ENCODE assay signal across 20 cellular contexts in genomic region chr7:50615519-50615845, GRCh38. TPM values are rescaled to one million over a fixed set of nuclear protein-coding genes. Genes with fewer than 3 reads are reported as not detected.
DNase-seq lines count a peak whose midpoint lies in the region; ATAC-seq and TF ChIP-seq lines count a peak whose summit lies in the region.
"Had no signal": no experiment of that assay in that cellular context is flagged by ENCODE, and none has a peak within 500 bp of the region (broad histone marks: within the 10 kb centered on the region; RNA-seq: fewer than 3 reads in every experiment).

No MANE protein-coding gene starts in this region.

- peaks cover 26% of the 10 kb centered on the region for H3K4me1 Mint-ChIP-seq in Caco-2 (ENCODE audit: low read depth, unreplicated experiment)
- peaks cover 6% of the 10 kb centered on the region for H3K4me1 Mint-ChIP-seq in chondrocyte (ENCODE audit: low read depth)
- H3K4me1 Mint-ChIP-seq in neural progenitor cell = no peaks in the 10 kb centered on the region

- H3K27ac ChIP-seq in neural progenitor cell = no peak overlapping the region
- H3K27ac ChIP-seq: KMS-11 had no signal

- H3K4me1 ChIP-seq in Caco-2 (peaks cover 9% of the 10 kb centered on the region), neural progenitor cell (no peaks in the 10 kb centered on the region)

- H3K27ac Mint-ChIP-seq in Caco-2 (ENCODE audit: unreplicated experiment) (peak overlapping the region; percentile 39), chondrocyte (ENCODE audit: unreplicated experiment) (peak overlapping the region; percentile 36), neural progenitor cell (peak overlapping the region; percentile 78)
- no peak overlapping the region for H3K27ac Mint-ChIP-seq in activated naive CD4-positive, alpha-beta T cell treated with anti-CD3 and anti-CD28 coated beads, Interleukin-2, amount 50 U/mL, for 72 hours
- H3K27ac Mint-ChIP-seq: CD8-positive, alpha-beta T cell had no signal

- ATAC-seq in left lobe of liver (peak; percentile 55), left cardiac atrium (no peak)
- no peak for ATAC-seq in activated naive CD4-positive, alpha-beta T cell treated with anti-CD3 and anti-CD28 coated beads, Interleukin-2, amount 50 U/mL, for 72 hours
- ATAC-seq: CD8-positive, alpha-beta T cell had no signal

- POLR2A ChIA-PET in Caco-2 (lab: Charles Lee) = no interaction called here

- H3K27me3 Mint-ChIP-seq in Caco-2 (ENCODE audit: insufficient read depth, unreplicated experiment) (no peaks in the 10 kb centered on the region), chondrocyte (ENCODE audit: low read depth) (no peaks in the 10 kb centered on the region), neural progenitor cell (ENCODE audit: insufficient read depth, low read depth) (no peaks in the 10 kb centered on the region)

- H3K36me3 Mint-ChIP-seq in Caco-2 (ENCODE audit: insufficient read depth, unreplicated experiment) (peaks cover 41% of the 10 kb centered on the region), chondrocyte (ENCODE audit: low read depth) (peaks cover 44% of the 10 kb centered on the region), neural progenitor cell (peaks cover 16% of the 10 kb centered on the region)
- no peaks in the 10 kb centered on the region for H3K36me3 Mint-ChIP-seq in activated naive CD4-positive, alpha-beta T cell treated with anti-CD3 and anti-CD28 coated beads, Interleukin-2, amount 50 U/mL, for 72 hours
- H3K36me3 Mint-ChIP-seq: CD8-positive, alpha-beta T cell had no signal

- H3K27me3 ChIP-seq in Caco-2 (replicated peaks; ENCODE audit: control insufficient read depth, insufficient read depth, low read length) (no peaks in the 10 kb centered on the region), neural progenitor cell (no peaks in the 10 kb centered on the region)

- BruUV-seq in Caco-2 (replicated peaks; lab: Mats Ljungman, UMichigan) = no TSS peak

- CTCF ChIA-PET in Caco-2 (lab: Charles Lee) = interaction anchor here (0.5 to 1.5 kb wide), 5 partner anchors 18 to 545 kb away, joined by 3 to 7 read pairs (median 4); no protein-coding TSS in a partner anchor

- H4K20me1 ChIP-seq in neural progenitor cell (ENCODE audit: low read depth) = no peaks in the 10 kb centered on the region

- H3K4me2 ChIP-seq in neural progenitor cell = no peak overlapping the region
- H3K4me2 ChIP-seq: KMS-11 had no signal

- intact Hi-C loops in Caco-2 (cut with micrococcal nuclease; ENCODE audit: unreplicated experiment) (loop anchor here (1.0 to 2.0 kb wide), 3 partner anchors 17 to 523 kb away; no protein-coding TSS in a partner anchor), left cardiac atrium (cut with DNase I) (loop anchor here (2.0 to 10.0 kb wide), 4 partner anchors 62 to 539 kb away; no protein-coding TSS in a partner anchor)

- H2AFZ ChIP-seq in neural progenitor cell (replicated peaks) = no peak overlapping the region

- no peaks in the 10 kb centered on the region for H3K79me2 ChIP-seq in neural progenitor cell (ENCODE audit: low read depth)

- H3F3A ChIP-seq in neural progenitor cell (ENCODE audit: low read depth) = no peaks in the 10 kb centered on the region

- no peak overlapping the region for H3K4me3 Mint-ChIP-seq in Caco-2 (ENCODE audit: unreplicated experiment)
- no peak overlapping the region for H3K4me3 Mint-ChIP-seq in chondrocyte (ENCODE audit: unreplicated experiment)
- no peak overlapping the region for H3K4me3 Mint-ChIP-seq in neural progenitor cell
- H3K4me3 Mint-ChIP-seq: CD8-positive, alpha-beta T cell had no signal

- no peaks in the 10 kb centered on the region for H3K9me3 Mint-ChIP-seq in Caco-2 (ENCODE audit: unreplicated experiment)
- H3K9me3 Mint-ChIP-seq in chondrocyte (ENCODE audit: low read depth) = no peaks in the 10 kb centered on the region
- H3K9me3 Mint-ChIP-seq in neural progenitor cell = no peaks in the 10 kb centered on the region
- H3K9me3 Mint-ChIP-seq in activated naive CD4-positive, alpha-beta T cell treated with anti-CD3 and anti-CD28 coated beads, Interleukin-2, amount 50 U/mL, for 72 hours = no peaks in the 10 kb centered on the region
- H3K9me3 Mint-ChIP-seq: CD8-positive, alpha-beta T cell had no signal

- H3K4me3 ChIP-seq in Caco-2 (ENCODE audit: low read depth, low read length) (no peak overlapping the region), neural progenitor cell (no peak overlapping the region)

- H3K9ac ChIP-seq in neural progenitor cell = no peak overlapping the region
- H3K9ac ChIP-seq: KMS-11 had no signal

- no peak for DNase-seq in Caco-2
- DNase-seq in chondrocyte (ENCODE audit: low spot score) = no peak
- DNase-seq in left lobe of liver (ENCODE audit: low spot score) = no peak
- DNase-seq in neural progenitor cell (ENCODE audit: low spot score) = no peak
- no peak for DNase-seq in superior temporal gyrus (ENCODE audit: extremely low spot score)
- DNase-seq in NCI-H187 treated with DMSO at 0.1 percent for 48 hours (lab: John Stamatoyannopoulos, UW) = no peak
- no peak for DNase-seq in activated naive CD4-positive, alpha-beta T cell treated with anti-CD3 and anti-CD28 coated beads, Interleukin-2, amount 50 U/mL, for 72 hours (ENCODE audit: low spot score in 2 of 2)
- DNase-seq in left cardiac atrium = no peak
- DNase-seq: 8988T; C1 segment of cervical spinal cord; CD8-positive, alpha-beta T cell; GDM1; GOT3; NCI-H1105; NCI-H2081; NCI-H2171 treated with DMSO at 0.1 percent for 48 hours; NCI-H524 treated with DMSO at 0.1 percent for 48 hours; NCI-H82 had no signal

- TF ChIP-seq CTCF in Caco-2 (IDR thresholded peaks at IDR 0.05; ENCODE audit: insufficient read depth in 1 of 2, low read depth in 1 of 2, low read length in 1 of 2, severe bottlenecking in 1 of 2, unreplicated experiment in 1 of 2) (no peak), chondrocyte (IDR thresholded peaks at IDR 0.05) (no peak), neural progenitor cell (IDR thresholded peaks at IDR 0.05) (no peak)

- H3K9me3 ChIP-seq in Caco-2 = no peaks in the 10 kb centered on the region
- H3K9me3 ChIP-seq in neural progenitor cell (ENCODE audit: low read depth) = no peaks in the 10 kb centered on the region

- peaks cover 3% of the 10 kb centered on the region; the same call in 1 of the 2 replicates for H3K36me3 ChIP-seq in Caco-2 (ENCODE audit: control insufficient read depth, insufficient read depth, low read length)
- no peaks in the 10 kb centered on the region for H3K36me3 ChIP-seq in neural progenitor cell

RNA-seq across cellular contexts. Expression of gene DDC, which starts 50.3 kb away (rescaled TPM):
- total RNA-seq in Caco-2 (2022) = 75.9 and 87.0 TPM in 2 replicates
- not detected in 3 replicates for total RNA-seq in chondrocyte
- 48.6 TPM for total RNA-seq in left lobe of liver
- total RNA-seq in neural progenitor cell (ENCODE audit: low replicate concordance) = not detected in 2 replicates
- under 1 TPM in 1 of 2 donors, not detected in 1; 0.43 TPM for total RNA-seq in activated naive CD4-positive, alpha-beta T cell treated with anti-CD3 and anti-CD28 coated beads, Interleukin-2, amount 50 U/mL, for 72 hours
- total RNA-seq in left cardiac atrium = not detected
- total RNA-seq: CD8-positive, alpha-beta T cell; HT1080 had no signal

Comparison
In these comparisons a context has a peak if more than half of its experiments do, and no peak if none do; other contexts are left out.
1. H3K27ac Mint-ChIP-seq: peak in Caco-2 (single experiment), chondrocyte (single experiment) and neural progenitor cell (single experiment); none in activated naive CD4-positive, alpha-beta T cell treated with anti-CD3 and anti-CD28 coated beads, Interleukin-2, amount 50 U/mL, for 72 hours (0 of 2).
2. RNA of gene DDC, which starts 50.3 kb away (total RNA-seq): 75.9 to 87.0 TPM in Caco-2 and 48.6 TPM in left lobe of liver (single experiment); 0.43 TPM in activated naive CD4-positive, alpha-beta T cell treated with anti-CD3 and anti-CD28 coated beads, Interleukin-2, amount 50 U/mL, for 72 hours, not detected in left cardiac atrium, not detected in chondrocyte and not detected in neural progenitor cell; every median in the first group is over 10 times any median in the second.